Comparison of ENCODE assay signal across 8 cellular contexts in the genomic region with DNA sequence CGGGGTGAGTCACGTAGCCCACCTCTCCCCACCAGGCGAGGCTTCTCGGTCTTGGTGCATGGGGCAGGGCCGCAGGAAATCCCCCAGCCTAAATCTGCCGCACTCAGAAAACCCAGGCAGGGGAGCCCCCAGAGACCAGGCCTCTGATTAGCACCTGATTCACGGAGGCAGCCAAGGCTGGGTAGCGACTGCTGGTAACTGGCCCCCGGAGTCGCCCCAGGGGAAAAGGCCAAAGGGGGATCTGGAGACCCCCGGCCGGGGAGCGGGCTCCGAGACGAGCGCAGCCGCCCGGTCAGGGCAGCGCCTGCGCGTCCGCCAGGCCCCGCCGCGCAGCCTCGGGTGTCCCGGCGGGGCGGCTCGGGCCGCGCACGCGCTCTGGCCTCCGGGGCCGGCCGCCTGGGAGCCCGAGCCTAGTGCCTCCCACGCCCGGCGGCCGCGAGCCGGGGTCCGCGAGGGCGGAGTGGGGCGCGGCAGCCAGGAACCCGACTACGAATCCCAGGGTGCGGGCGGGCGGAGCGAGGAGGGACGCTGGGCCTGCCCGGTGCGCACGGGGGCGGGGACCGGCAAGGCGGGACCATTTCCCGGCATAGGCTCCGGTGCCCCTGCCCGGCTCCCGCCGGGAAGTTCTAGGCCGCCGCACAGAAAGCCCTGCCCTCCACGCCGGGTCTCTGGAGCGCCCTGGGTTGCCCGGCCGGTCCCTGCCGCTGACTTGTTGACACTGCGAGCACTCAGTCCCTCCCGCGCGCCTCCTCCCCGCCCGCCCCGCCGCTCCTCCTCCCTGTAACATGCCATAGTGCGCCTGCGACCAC. TPM values are rescaled to one million over a fixed set of nuclear protein-coding genes. Genes with fewer than 3 reads are reported as not detected.
A peak's percentile ranks its signal among the peaks of the same experiment; 100 is the strongest.
DNase-seq lines count a peak whose midpoint lies in the region; ATAC-seq, FAIRE-seq and TF ChIP-seq lines count a peak whose summit lies in the region.

A gene with protein sequence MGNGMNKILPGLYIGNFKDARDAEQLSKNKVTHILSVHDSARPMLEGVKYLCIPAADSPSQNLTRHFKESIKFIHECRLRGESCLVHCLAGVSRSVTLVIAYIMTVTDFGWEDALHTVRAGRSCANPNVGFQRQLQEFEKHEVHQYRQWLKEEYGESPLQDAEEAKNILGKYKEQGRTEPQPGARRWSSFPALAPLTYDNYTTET (plus strand): TSS at position 791 of the 809 bp plus-strand sequence. CDS start 53 bp downstream, outside the sequence.

- peak within 1 kb of the TSS; percentile 99 for H3K27ac Mint-ChIP-seq in activated naive CD8-positive, alpha-beta T cell treated with anti-CD3 and anti-CD28 coated beads, Interleukin-2, amount 50 U/mL, for 24 hours

- DNase-seq in GM12891 (ENCODE audit: insufficient read length, low spot score) (peak; percentile 88), RKO (ENCODE audit: low spot score) (peak; percentile 87), left cardiac atrium (peak; percentile 92), renal cortical epithelial cell (ENCODE audit: low read depth) (peak; percentile 65), anterior cingulate cortex (lab: John Stamatoyannopoulos, UW) (no peak), NCI-H1436 treated with DMSO at 0.1 percent for 48 hours (lab: John Stamatoyannopoulos, UW) (no peak)
- DNase-seq in activated naive CD8-positive, alpha-beta T cell treated with anti-CD3 and anti-CD28 coated beads, Interleukin-2, amount 50 U/mL, for 24 hours, result peak; percentile 88

- peaks cover 57% of the 10 kb centered on the region for H3K4me1 Mint-ChIP-seq in activated naive CD8-positive, alpha-beta T cell treated with anti-CD3 and anti-CD28 coated beads, Interleukin-2, amount 50 U/mL, for 24 hours

- no peaks in the 10 kb centered on the region for H3K9me3 Mint-ChIP-seq in activated naive CD8-positive, alpha-beta T cell treated with anti-CD3 and anti-CD28 coated beads, Interleukin-2, amount 50 U/mL, for 24 hours

- intact Hi-C loops in left cardiac atrium (cut with DNase I), result loop anchor here in 1 of 2 donors (5.0 kb wide), 1 partner anchor 75 kb away; no protein-coding TSS in a partner anchor

- peak within 1 kb of the TSS; percentile 96 for H3K4me3 Mint-ChIP-seq in activated naive CD8-positive, alpha-beta T cell treated with anti-CD3 and anti-CD28 coated beads, Interleukin-2, amount 50 U/mL, for 24 hours

- TF ChIP-seq POLR2A in GM12891 (IDR thresholded peaks at IDR 0.05; ENCODE audit: low read depth, low read length), result peak; percentile 76

- peak; percentile 49 for ATAC-seq in HG02759 (IDR thresholded peaks at IDR 0.05; ENCODE audit: unreplicated experiment)
- ATAC-seq in activated naive CD8-positive, alpha-beta T cell treated with anti-CD3 and anti-CD28 coated beads, Interleukin-2, amount 50 U/mL, for 24 hours, result peak; percentile 75
- ATAC-seq in left cardiac atrium, result peak; percentile 92 to 93

- no peak for FAIRE-seq in GM12891 (lab: Jason Lieb, UNC)

- no peaks in the 10 kb centered on the region for H3K27me3 Mint-ChIP-seq in activated naive CD8-positive, alpha-beta T cell treated with anti-CD3 and anti-CD28 coated beads, Interleukin-2, amount 50 U/mL, for 24 hours

- peaks cover 2% of the 10 kb centered on the region for H3K36me3 Mint-ChIP-seq in activated naive CD8-positive, alpha-beta T cell treated with anti-CD3 and anti-CD28 coated beads, Interleukin-2, amount 50 U/mL, for 24 hours (ENCODE audit: low read depth)

TF ChIP-seq in GM12891, 5 proteins besides CTCF, POLR2A, EP300 and RAD21:
- TF ChIP-seq POU2F2 (IDR thresholded peaks at IDR 0.05; ENCODE audit: low read depth, low read length), result no peak
- TF ChIP-seq POLR2AphosphoS5 (IDR thresholded peaks at IDR 0.05; ENCODE audit: low read depth, low read length), result peak; percentile 77; the same call in 1 of the 2 replicates
- peak; percentile 24; the same call in 1 of the 2 replicates for TF ChIP-seq TAF1 (IDR thresholded peaks at IDR 0.05; ENCODE audit: low read depth, low read length)

RNA-seq across cellular contexts. Expression of the gene that starts here (rescaled TPM):
- polyA plus RNA-seq in GM12891 (2012; ENCODE audit: low read depth, missing spikeins), result 90.4 TPM
- 10 to 100 TPM; 53.9 to 57.4 TPM for total RNA-seq in left cardiac atrium
- 19.8 and 31.1 TPM in 2 replicates for total RNA-seq in renal cortical epithelial cell

Comparison
In these comparisons a context has a peak if more than half of its experiments do, and no peak if none do; other contexts are left out.
1. DNase-seq: peak in GM12891 (single experiment), RKO (single experiment), activated naive CD8-positive, alpha-beta T cell treated with anti-CD3 and anti-CD28 coated beads, Interleukin-2, amount 50 U/mL, for 24 hours (single experiment), left cardiac atrium (single experiment) and renal cortical epithelial cell (single experiment); none in anterior cingulate cortex (0 of 58) and NCI-H1436 treated with DMSO at 0.1 percent for 48 hours (single experiment).
2. Peak in every context shown above with its lines, with median percentiles within 50 percentile points of each other: ATAC-seq.